Comparison of ENCODE assay signal across 11 cellular contexts in the genomic region with DNA sequence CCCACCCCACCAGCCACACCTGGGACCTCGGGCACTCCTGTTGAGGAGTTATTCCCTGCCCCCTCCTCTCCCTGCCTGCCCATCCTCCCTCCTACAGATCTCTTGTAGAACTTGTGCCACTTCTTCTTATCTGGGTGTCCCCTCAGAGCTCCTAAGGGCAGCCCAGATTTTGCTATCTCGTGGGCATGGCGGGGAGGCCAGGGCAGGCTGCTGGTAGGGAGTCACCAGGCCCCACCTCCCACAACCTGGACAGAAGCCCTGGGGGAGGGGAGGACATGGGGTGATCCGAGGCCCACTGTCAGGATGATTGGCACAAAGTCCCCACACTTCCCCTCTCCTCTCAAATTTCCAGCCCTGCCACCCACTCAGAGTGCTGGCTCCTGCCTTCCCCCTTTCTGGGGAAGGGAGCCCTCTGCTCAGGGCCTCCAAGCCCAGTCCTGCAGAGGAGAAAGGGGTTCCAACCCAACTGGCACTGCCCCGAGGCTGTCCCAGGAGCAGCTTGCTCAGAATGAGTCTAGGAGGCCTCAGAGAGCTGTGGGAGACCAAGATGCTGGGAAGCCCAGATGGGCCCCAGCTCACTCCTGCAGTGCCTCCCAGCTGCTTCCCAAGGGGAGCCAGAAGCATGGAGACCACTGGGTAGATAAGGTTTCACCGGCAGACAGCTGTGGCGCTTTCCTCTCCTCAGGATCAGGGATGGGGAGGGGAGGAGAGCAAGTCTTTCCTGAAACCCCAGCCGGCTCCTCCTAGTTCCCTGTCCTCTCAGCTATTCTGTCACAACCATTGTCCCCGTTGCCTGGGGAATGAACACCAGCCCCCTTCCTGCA.
DNase-seq lines count a peak whose midpoint lies in the region; ATAC-seq lines count a peak whose summit lies in the region.
"Had no signal": no experiment of that assay in that cellular context is flagged by ENCODE, and none has a peak within 500 bp of the region (broad histone marks: within the 10 kb centered on the region; RNA-seq: fewer than 3 reads in every experiment).

No MANE protein-coding gene starts in this region.

- no peaks in the 10 kb centered on the region for H3K79me1 ChIP-seq in neuronal stem cell (ENCODE audit: low read depth, low read length)

- H2AK5ac ChIP-seq in neuronal stem cell (ENCODE audit: low read depth, low read length), result peak overlapping the region; percentile 27

- no peak overlapping the region for H4K8ac ChIP-seq in neuronal stem cell (ENCODE audit: low read depth, low read length)

- peaks cover 0 to 3% (median 0%) of the 10 kb centered on the region in 3 experiments for H3K27me3 ChIP-seq in neuronal stem cell (ENCODE audit: control insufficient read depth in 3 of 3, insufficient read depth in 3 of 3, low read depth in 1 of 3, low read length in 3 of 3)
- H3K27me3 ChIP-seq in CD4-positive, alpha-beta memory T cell (ENCODE audit: insufficient read depth, low read length), result no peaks in the 10 kb centered on the region

- peak overlapping the region; percentile 0 for H3K14ac ChIP-seq in neuronal stem cell (ENCODE audit: low read length)

- no peaks in the 10 kb centered on the region for H3K36me3 ChIP-seq in neuronal stem cell (replicated peaks in 1 of 2; ENCODE audit: control insufficient read depth in 2 of 2, insufficient read depth in 2 of 2, low read length in 2 of 2)
- H3K36me3 ChIP-seq in CD4-positive, alpha-beta memory T cell (ENCODE audit: insufficient read depth, low read length), result no peaks in the 10 kb centered on the region

- H3K9me3 Mint-ChIP-seq in CD4-positive, alpha-beta memory T cell, result no peaks in the 10 kb centered on the region
- H3K9me3 Mint-ChIP-seq in activated CD4-positive, alpha-beta memory T cell treated with anti-CD3 and anti-CD28 coated beads for 36 hours, result no peaks in the 10 kb centered on the region
- no peaks in the 10 kb centered on the region for H3K9me3 Mint-ChIP-seq in activated CD8-positive, alpha-beta memory T cell treated with anti-CD3 and anti-CD28 coated beads, Interleukin-2, amount 10 ng/mL, durations not matched to agents 7 days and 5 days (ENCODE audit: low read depth)
- H3K9me3 Mint-ChIP-seq: activated CD4-positive, alpha-beta memory T cell treated with anti-CD3 and anti-CD28 coated beads, Interleukin-2, amount 10 ng/mL, durations not matched to agents 7 days and 5 days had no signal

- peak overlapping the region; percentile 58 for H3K27ac ChIP-seq in neuronal stem cell (replicated peaks; ENCODE audit: low read length)
- no peak overlapping the region for H3K27ac ChIP-seq in CD4-positive, alpha-beta memory T cell (ENCODE audit: low read depth, low read length)

- intact Hi-C loops in Right ventricle myocardium superior (cut with DNase I), result no loop called here
- intact Hi-C loops in CD4-positive, alpha-beta memory T cell (cut with micrococcal nuclease), result no loop called here
- intact Hi-C loops in activated CD4-positive, alpha-beta memory T cell treated with anti-CD3 and anti-CD28 coated beads for 36 hours (cut with micrococcal nuclease), result no loop called here

- H3K27ac Mint-ChIP-seq in CD4-positive, alpha-beta memory T cell, result peak overlapping the region in 1 of 7 donors; percentile 52
- no peak overlapping the region for H3K27ac Mint-ChIP-seq in activated CD4-positive, alpha-beta memory T cell treated with anti-CD3 and anti-CD28 coated beads for 36 hours
- no peak overlapping the region for H3K27ac Mint-ChIP-seq in activated CD8-positive, alpha-beta memory T cell treated with anti-CD3 and anti-CD28 coated beads, Interleukin-2, amount 10 ng/mL, durations not matched to agents 7 days and 5 days
- H3K27ac Mint-ChIP-seq: activated CD4-positive, alpha-beta memory T cell treated with anti-CD3 and anti-CD28 coated beads, Interleukin-2, amount 10 ng/mL, durations not matched to agents 7 days and 5 days had no signal

- H3K36me3 Mint-ChIP-seq in CD4-positive, alpha-beta memory T cell, result no peaks in the 10 kb centered on the region
- H3K36me3 Mint-ChIP-seq in activated CD4-positive, alpha-beta memory T cell treated with anti-CD3 and anti-CD28 coated beads for 36 hours, result no peaks in the 10 kb centered on the region
- H3K36me3 Mint-ChIP-seq in activated CD8-positive, alpha-beta memory T cell treated with anti-CD3 and anti-CD28 coated beads, Interleukin-2, amount 10 ng/mL, durations not matched to agents 7 days and 5 days, result no peaks in the 10 kb centered on the region

- H3K18ac ChIP-seq in neuronal stem cell (ENCODE audit: low read length), result peak overlapping the region; percentile 20

- H3K4me1 Mint-ChIP-seq in CD4-positive, alpha-beta memory T cell, result peaks cover 18 to 33% (median 25%) of the 10 kb centered on the region in 4 donors
- peaks cover 25% of the 10 kb centered on the region for H3K4me1 Mint-ChIP-seq in activated CD4-positive, alpha-beta memory T cell treated with anti-CD3 and anti-CD28 coated beads for 36 hours (ENCODE audit: low read depth)
- peaks cover 11% of the 10 kb centered on the region for H3K4me1 Mint-ChIP-seq in activated CD8-positive, alpha-beta memory T cell treated with anti-CD3 and anti-CD28 coated beads, Interleukin-2, amount 10 ng/mL, durations not matched to agents 7 days and 5 days

- no CpG with 5 or more reads among the region's 9 CpGs for WGBS in neuronal stem cell (ENCODE audit: extremely low coverage in 2 of 2, insufficient read length in 2 of 2, insufficient replicate concordance in 1 of 2), 2 donors

- no peak overlapping the region for H3K23ac ChIP-seq in neuronal stem cell (ENCODE audit: low read depth, low read length, poor library complexity)

- POLR2A ChIA-PET in CD4-positive, alpha-beta memory T cell (lab: Charles Lee; ENCODE audit: partially characterized antibody), result no interaction called here
- POLR2A ChIA-PET in activated CD4-positive, alpha-beta memory T cell treated with anti-CD3 and anti-CD28 coated beads for 36 hours (lab: Charles Lee), result no interaction called here

- H3K4me1 ChIP-seq in neuronal stem cell (ENCODE audit: control insufficient read depth in 2 of 2, insufficient read depth in 1 of 2, low read depth in 1 of 2, low read length in 2 of 2), result peaks cover 21 to 23% of the 10 kb centered on the region in 2 donors
- H3K4me1 ChIP-seq in CD4-positive, alpha-beta memory T cell (ENCODE audit: insufficient read depth, low read length), result peaks cover 35% of the 10 kb centered on the region

- no peak overlapping the region for H3K4me3 ChIP-seq in neuronal stem cell (ENCODE audit: low read length in 2 of 2)
- H3K4me3 ChIP-seq in CD4-positive, alpha-beta memory T cell (ENCODE audit: low read length in 2 of 2), result no peak overlapping the region

- H3K4me3 Mint-ChIP-seq in CD4-positive, alpha-beta memory T cell, result no peak overlapping the region
- H3K4me3 Mint-ChIP-seq in activated CD4-positive, alpha-beta memory T cell treated with anti-CD3 and anti-CD28 coated beads for 36 hours, result no peak overlapping the region
- no peak overlapping the region for H3K4me3 Mint-ChIP-seq in activated CD8-positive, alpha-beta memory T cell treated with anti-CD3 and anti-CD28 coated beads, Interleukin-2, amount 10 ng/mL, durations not matched to agents 7 days and 5 days
- H3K4me3 Mint-ChIP-seq: activated CD4-positive, alpha-beta memory T cell treated with anti-CD3 and anti-CD28 coated beads, Interleukin-2, amount 10 ng/mL, durations not matched to agents 7 days and 5 days had no signal

- H2BK5ac ChIP-seq in neuronal stem cell (ENCODE audit: low read length), result peak overlapping the region; percentile 45

- H2BK120ac ChIP-seq in neuronal stem cell (ENCODE audit: low read depth, low read length), result no peak overlapping the region

- H3K27me3 Mint-ChIP-seq in CD4-positive, alpha-beta memory T cell, result peaks cover 5 to 8% of the 10 kb centered on the region in 2 donors
- H3K27me3 Mint-ChIP-seq in activated CD4-positive, alpha-beta memory T cell treated with anti-CD3 and anti-CD28 coated beads for 36 hours, result peaks cover 10% of the 10 kb centered on the region
- peaks cover 10% of the 10 kb centered on the region for H3K27me3 Mint-ChIP-seq in activated CD8-positive, alpha-beta memory T cell treated with anti-CD3 and anti-CD28 coated beads, Interleukin-2, amount 10 ng/mL, durations not matched to agents 7 days and 5 days

- no peak overlapping the region for H3K4ac ChIP-seq in neuronal stem cell (ENCODE audit: low read length)

- peak; percentile 74 for DNase-seq in ELF-1 (ENCODE audit: low read depth, low spot score)
- DNase-seq in NCI-H2171 treated with DMSO at 0.1 percent for 48 hours (lab: John Stamatoyannopoulos, UW), result peak; percentile 100
- DNase-seq in Right ventricle myocardium superior, result peak; percentile 53
- peak; percentile 66 for DNase-seq in neuronal stem cell (ENCODE audit: low spot score)
- no peak for DNase-seq in CD4-positive, alpha-beta memory T cell
- no peak for DNase-seq in activated CD4-positive, alpha-beta memory T cell treated with anti-CD3 and anti-CD28 coated beads for 36 hours
- DNase-seq in NCI-H345 (lab: John Stamatoyannopoulos, UW), result no peak
- no peak for DNase-seq in activated CD8-positive, alpha-beta memory T cell treated with anti-CD3 and anti-CD28 coated beads, Interleukin-2, amount 10 ng/mL, durations not matched to agents 7 days and 5 days
- DNase-seq: activated CD4-positive, alpha-beta memory T cell treated with anti-CD3 and anti-CD28 coated beads, Interleukin-2, amount 10 ng/mL, durations not matched to agents 7 days and 5 days; mammary epithelial cell; NCI-H1930 had no signal

- H2BK12ac ChIP-seq in neuronal stem cell (ENCODE audit: low read length), result peak overlapping the region; percentile 96

- peak; percentile 38 for ATAC-seq in Right ventricle myocardium superior (ENCODE audit: poor library complexity)
- ATAC-seq in activated CD8-positive, alpha-beta memory T cell treated with anti-CD3 and anti-CD28 coated beads, Interleukin-2, amount 10 ng/mL, durations not matched to agents 7 days and 5 days, result no peak

- H4K91ac ChIP-seq in neuronal stem cell (ENCODE audit: low read depth, low read length, poor library complexity), result no peak overlapping the region

- CTCF ChIA-PET in CD4-positive, alpha-beta memory T cell (lab: Charles Lee; ENCODE audit: partially characterized antibody), result interaction anchor here (3.1 to 3.3 kb wide), 2 partner anchors 88 to 100 kb away, joined by 21 to 33 read pairs; no protein-coding TSS in a partner anchor
- CTCF ChIA-PET in activated CD4-positive, alpha-beta memory T cell treated with anti-CD3 and anti-CD28 coated beads for 36 hours (lab: Charles Lee), result interaction anchor here (1.1 to 3.5 kb wide), 2 partner anchors 8 to 88 kb away, joined by 5 to 50 read pairs; no protein-coding TSS in a partner anchor
- CTCF ChIA-PET in activated CD8-positive, alpha-beta memory T cell treated with anti-CD3 and anti-CD28 coated beads, Interleukin-2, amount 10 ng/mL, durations not matched to agents 7 days and 5 days (lab: Charles Lee), result interaction anchor here (1.0 to 4.1 kb wide), 2 partner anchors 88 to 100 kb away, joined by 3 to 63 read pairs; no protein-coding TSS in a partner anchor

- no peaks in the 10 kb centered on the region for H3K9me3 ChIP-seq in neuronal stem cell (replicated peaks in 1 of 2; ENCODE audit: control insufficient read depth in 2 of 2, insufficient read depth in 1 of 2, low read depth in 1 of 2, low read length in 2 of 2)
- no peaks in the 10 kb centered on the region for H3K9me3 ChIP-seq in CD4-positive, alpha-beta memory T cell (ENCODE audit: control insufficient read depth in 1 of 2, low read length in 2 of 2)

- peak overlapping the region; percentile 26 for H3K4me2 ChIP-seq in neuronal stem cell (ENCODE audit: insufficient read depth, low read length, poor library complexity, severe bottlenecking)

- peak overlapping the region; percentile 34 for H2BK15ac ChIP-seq in neuronal stem cell (ENCODE audit: low read length)

- H3K9ac ChIP-seq in neuronal stem cell (ENCODE audit: low read depth, low read length, poor library complexity), result peak overlapping the region; percentile 38

- peak overlapping the region; percentile 80 for H2AFZ ChIP-seq in neuronal stem cell (ENCODE audit: low read length)

Comparison
In these comparisons a context has a peak if more than half of its experiments do, and no peak if none do; other contexts are left out.
1. DNase-seq: peak in ELF-1 (single experiment), NCI-H2171 treated with DMSO at 0.1 percent for 48 hours (single experiment), Right ventricle myocardium superior (single experiment) and neuronal stem cell (single experiment); none in CD4-positive, alpha-beta memory T cell (0 of 5), activated CD4-positive, alpha-beta memory T cell treated with anti-CD3 and anti-CD28 coated beads for 36 hours (single experiment), NCI-H345 (single experiment) and activated CD8-positive, alpha-beta memory T cell treated with anti-CD3 and anti-CD28 coated beads, Interleukin-2, amount 10 ng/mL, durations not matched to agents 7 days and 5 days (single experiment).